In genomic region chr4:164998526-164998925, GRCh38 we compare ENCODE assay signal across 14 cellular contexts. TPM values are rescaled to one million over a fixed set of nuclear protein-coding genes. Genes with fewer than 3 reads are reported as not detected.
A peak's percentile ranks its signal among the peaks of the same experiment; 100 is the strongest.
DNase-seq lines count a peak whose midpoint lies in the region; TF ChIP-seq lines count a peak whose summit lies in the region.
"Not testable (repeated sequence)": the region's sequence is repeated elsewhere in the genome, so short reads cannot be mapped to it uniquely, and the experiment has no call there.
"Had no signal": no experiment of that assay in that cellular context is flagged by ENCODE, and none has a peak within 500 bp of the region (broad histone marks: within the 10 kb centered on the region; RNA-seq: fewer than 3 reads in every experiment).

No MANE protein-coding gene starts in this region.

- DNase-seq in Ammon's horn (ENCODE audit: low spot score) (peak; percentile 64), dorsolateral prefrontal cortex (peak in 2 of 10 donors; percentile 34 to 50), head of caudate nucleus (peak in 27 of 42 donors; percentile 6 to 68 (median 39)), nucleus accumbens (lab: John Stamatoyannopoulos, UW) (peak in 33 of 56 donors; percentile 3 to 53 (median 17)), substantia nigra (lab: John Stamatoyannopoulos, UW) (peak in 30 of 49 donors; percentile 2 to 52 (median 19))

- intact Hi-C loops in dorsolateral prefrontal cortex (cut with DNase I): loop anchor here in 1 of 2 donors (1.0 to 5.0 kb wide), 2 partner anchors 40 to 61 kb away; no protein-coding TSS in a partner anchor
- intact Hi-C loops in head of caudate nucleus (cut with DNase I): not testable (repeated sequence)

- peak in 1 of 56 donors; percentile 12 for TF ChIP-seq CTCF in dorsolateral prefrontal cortex (IDR thresholded peaks at IDR 0.05 in 54 of 56, conservative IDR thresholded peaks at IDR 0.05 in 2 of 56; ENCODE audit: low read depth in 1 of 56, partially characterized antibody in 56 of 56)

- not testable (repeated sequence) for H3K27me3 ChIP-seq in dorsolateral prefrontal cortex; layer of hippocampus (ENCODE audit: control insufficient read depth, insufficient read depth, low read length)

- H3K4me3 ChIP-seq in dorsolateral prefrontal cortex: peak overlapping the region in 25 of 59 donors; percentile 0 to 52 (median 29)

- peak overlapping the region; percentile 82 for H3K27ac ChIP-seq in angular gyrus (ENCODE audit: low read depth, low read length)
- H3K27ac ChIP-seq in dorsolateral prefrontal cortex: peak overlapping the region in 58 of 59 donors; percentile 2 to 95 (median 82)
- H3K27ac ChIP-seq in layer of hippocampus (ENCODE audit: low read depth, low read length): peak overlapping the region; percentile 71
- peak overlapping the region; percentile 82 for H3K27ac ChIP-seq in substantia nigra (ENCODE audit: low read depth, low read length, poor library complexity, severe bottlenecking)

RNA-seq across cellular contexts. Expression of gene TRIM61, which starts 21.1 kb away (rescaled TPM):
- 1 to 10 TPM in 27 of 120 experiments, under 1 TPM in 70, not detected in 23; 0.28 to 2.1 (median 0.72) TPM for total RNA-seq in dorsolateral prefrontal cortex
- total RNA-seq: Daoy, G401, H4 had no signal

RNA-seq across cellular contexts. Expression of gene TRIM60, which starts 33.3 kb away (rescaled TPM):
- not detected for total RNA-seq in dorsolateral prefrontal cortex
- total RNA-seq: Calu3; CD4-positive, alpha-beta memory T cell; Daoy; G401; GM23338; H4; H9 had no signal

RNA-seq across cellular contexts. Expression of gene TRIM75, which starts 55.1 kb away (rescaled TPM):
- not detected for total RNA-seq in dorsolateral prefrontal cortex
- total RNA-seq: Calu3; CD4-positive, alpha-beta memory T cell; Daoy; G401; GM23338; H4; H9 had no signal
